21 cellular contexts compared by ENCODE assay signal in genomic region chr7:83649701-83650100, GRCh38. TPM values are rescaled to one million over a fixed set of nuclear protein-coding genes. Genes with fewer than 3 reads are reported as not detected.
"Had no signal": no experiment of that assay in that cellular context is flagged by ENCODE, and none has a peak within 500 bp of the region (broad histone marks: within the 10 kb centered on the region; RNA-seq: fewer than 3 reads in every experiment).

No MANE protein-coding gene starts in this region.

- H3K4me1 ChIP-seq: heart right ventricle, left lung, right lobe of liver, transverse colon, upper lobe of right lung, uterus had no signal

- FAIRE-seq: endothelial cell of umbilical vein, pancreas, small intestine had no signal

- DNase-seq: effector CD8-positive, alpha-beta T cell; glutamatergic neuron; heart right ventricle; hippocampal formation; left lung; naive B cell; pancreas; right lobe of liver; small intestine; stimulated activated CD4-positive, alpha-beta T cell treated with anti-CD3 and anti-CD28 coated beads, Interleukin-15, amount 100 ng/mL, for 24 hours; stimulated activated CD4-positive, alpha-beta T cell treated with anti-CD3 and anti-CD28 coated beads, Interleukin-2, amount 100 ng/mL, for 48 hours; stimulated activated naive B cell treated with anti-CD40 and anti-IgM and Interleukin-4, amounts not matched to agents 10 μg/mL and 1 μg/mL and 100 μg/mL, for 72 hours; transverse colon; upper lobe of right lung; uterus had no signal

- H3K27ac ChIP-seq: heart right ventricle, left lung, neutrophil, pancreas, right lobe of liver, suprapubic skin, upper lobe of right lung, uterus had no signal

- ATAC-seq: natural killer cell treated with Interleukin-12 subunit alpha and Interleukin-12 subunit beta and Interleukin-15 and Interleukin-18, amount 100 ng/mL, for 72 hours; stimulated activated naive B cell treated with anti-CD40 and anti-IgM and Interleukin-4, amounts not matched to agents 10 μg/mL and 1 μg/mL and 100 μg/mL, for 72 hours had no signal

- H3K27me3 ChIP-seq: esophagus muscularis mucosa, right lobe of liver, suprapubic skin, transverse colon, upper lobe of right lung had no signal

RNA-seq across cellular contexts. Expression of gene SEMA3E, which starts 0.8 kb away (rescaled TPM):
- total RNA-seq: endothelial cell of umbilical vein; kidney epithelial cell; natural killer cell treated with Interleukin-12 subunit alpha and Interleukin-12 subunit beta and Interleukin-15 and Interleukin-18, amount 100 ng/mL, for 72 hours had no signal
- polyA plus RNA-seq: endothelial cell of umbilical vein had no signal
